Comparison of ENCODE assay signal across 8 cellular contexts in the genomic region with DNA sequence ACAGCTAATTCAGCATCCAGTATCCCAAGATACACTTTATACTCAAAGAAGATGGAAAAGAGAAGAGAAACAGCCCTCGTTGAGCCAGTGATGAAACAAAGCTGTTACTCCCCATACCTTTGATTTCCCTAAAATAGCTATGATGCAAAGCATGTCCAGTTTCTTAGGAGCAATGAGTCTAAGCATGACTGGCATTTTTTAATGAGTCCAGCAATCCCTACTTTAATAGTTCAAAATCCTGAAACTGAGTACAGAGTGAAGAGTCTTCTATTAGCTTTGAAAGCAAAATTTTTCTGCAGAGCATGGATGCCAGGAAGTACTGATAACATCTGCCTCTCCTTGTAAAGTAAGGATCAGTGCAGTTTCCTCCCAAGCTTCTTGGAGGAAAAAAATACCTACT.
"Had no signal": no experiment of that assay in that cellular context is flagged by ENCODE, and none has a peak within 500 bp of the region (broad histone marks: within the 10 kb centered on the region; RNA-seq: fewer than 3 reads in every experiment).

No MANE protein-coding gene starts in this region.

- H3K9ac ChIP-seq: KMS-11 had no signal

- H3K27ac ChIP-seq: HL-60, KMS-11 had no signal

- DNase-seq: H9, HCEC 1CT, KBM-7 had no signal

- H2AFZ ChIP-seq: GM23338 had no signal

- H3K4me2 ChIP-seq: GM23338, KMS-11 had no signal

- FAIRE-seq: H1, H54 had no signal

- ATAC-seq: GM23338 had no signal

- H3K4me3 ChIP-seq: GM23338 had no signal
